Comparison of ENCODE assay signal across 18 cellular contexts in the genomic region with DNA sequence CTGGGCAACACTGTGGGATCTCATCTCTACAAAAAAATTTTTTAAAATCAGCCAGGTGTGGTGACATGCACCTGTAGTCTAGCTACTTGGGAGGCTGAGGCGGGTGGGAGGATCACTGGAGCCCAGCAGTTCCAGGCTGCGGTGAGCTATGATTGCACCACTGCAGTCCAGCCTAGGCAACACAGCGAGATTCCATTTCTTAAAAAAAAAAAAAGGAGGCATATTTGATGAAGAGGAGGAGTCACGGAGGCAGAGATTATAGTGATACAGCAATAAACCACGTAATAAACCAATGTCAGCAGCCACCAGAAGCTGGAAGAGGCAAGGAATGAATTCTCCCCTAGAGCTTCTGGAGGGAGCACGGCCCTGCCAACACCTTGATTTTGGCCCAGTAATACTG.
"Had no signal": no experiment of that assay in that cellular context is flagged by ENCODE, and none has a peak within 500 bp of the region (broad histone marks: within the 10 kb centered on the region; RNA-seq: fewer than 3 reads in every experiment).

No MANE protein-coding gene starts in this region.

- ATAC-seq: mucosa of descending colon, right lobe of liver, T-cell had no signal

- H3K36me3 ChIP-seq: brain microvascular endothelial cell, right lobe of liver, stomach had no signal

- H3K4me3 ChIP-seq: left ventricle myocardium inferior, mucosa of descending colon, right lobe of liver, smooth muscle cell, stomach, testis, upper lobe of left lung had no signal

- H3K9me3 ChIP-seq: left ventricle myocardium inferior, mucosa of descending colon, right lobe of liver, stomach, testis, upper lobe of left lung had no signal

- DNase-seq: activated CD4-positive, CD25-positive, alpha-beta regulatory T cell treated with anti-CD3 and anti-CD28 coated beads, Interleukin-2, amount 50 U/mL, for 72 hours; activated naive CD4-positive, alpha-beta T cell treated with anti-CD3 and anti-CD28 coated beads, Interleukin-2, amount 50 U/mL, for 16 hours; amniotic stem cell; brain microvascular endothelial cell; cerebellar nuclear complex; effector memory CD4-positive, alpha-beta T cell; hippocampal formation; kidney; left ventricle myocardium inferior; right lobe of liver; stomach; T-cell; T1000; testis; upper lobe of left lung had no signal

- H3K27ac ChIP-seq: brain microvascular endothelial cell, epithelial cell of prostate, left ventricle myocardium inferior, right lobe of liver, testis, upper lobe of left lung had no signal

- H3K27me3 ChIP-seq: brain microvascular endothelial cell, right lobe of liver, stomach, testis, upper lobe of left lung had no signal
